ENCODE assay signal across 5 cellular contexts in the genomic region with DNA sequence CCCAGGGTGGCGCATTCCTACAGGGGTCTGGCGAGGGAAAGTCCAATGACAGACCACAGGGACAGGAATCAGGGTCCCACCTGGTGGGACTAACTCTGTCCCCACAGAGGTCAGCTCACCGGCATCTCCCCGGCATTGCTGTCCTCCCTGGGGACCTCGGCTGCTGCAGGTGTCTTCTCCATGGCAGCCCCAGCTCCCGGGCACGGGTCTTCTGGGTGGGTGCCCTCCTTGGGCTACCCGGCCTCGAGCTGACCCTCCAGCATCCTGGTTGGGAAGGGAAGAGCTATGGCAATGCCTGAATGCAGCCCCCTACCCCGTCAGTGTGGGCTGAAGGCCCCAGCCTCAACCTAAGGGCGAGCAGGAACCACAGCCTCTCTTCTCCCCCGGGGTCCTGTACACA. TPM values are rescaled to one million over a fixed set of nuclear protein-coding genes. Genes with fewer than 3 reads are reported as not detected.
"Had no signal": no experiment of that assay in that cellular context is flagged by ENCODE, and none has a peak within 500 bp of the region (broad histone marks: within the 10 kb centered on the region; RNA-seq: fewer than 3 reads in every experiment).

No MANE protein-coding gene starts in this region.

RNA-seq across cellular contexts. Expression of a gene that starts 57.8 kb away (rescaled TPM):
- total RNA-seq: HT-29, HT1080, IMR-90, K562 had no signal
- polyA plus RNA-seq: IgD-negative memory B cell, IMR-90, K562 had no signal
